ENCODE assay signal across 8 cellular contexts in genomic region chr16:19885456-19886060, GRCh38. TPM values are rescaled to one million over a fixed set of nuclear protein-coding genes. Genes with fewer than 3 reads are reported as not detected.
A peak's percentile ranks its signal among the peaks of the same experiment; 100 is the strongest.
DNase-seq lines count a peak whose midpoint lies in the region; ATAC-seq and TF ChIP-seq lines count a peak whose summit lies in the region.

No MANE protein-coding gene starts in this region.

- no peak overlapping the region for H2BK120ac ChIP-seq in mesenchymal stem cell (ENCODE audit: low read depth, low read length)

- peak in 1 of 2 donors; percentile 48 for TF ChIP-seq EP300 in tibial nerve (IDR thresholded peaks at IDR 0.05)

- peaks cover 42% of the 10 kb centered on the region for H3K27me3 Mint-ChIP-seq in activated CD8-positive, alpha-beta memory T cell treated with anti-CD3 and anti-CD28 coated beads, Interleukin-2, amount 10 ng/mL, durations not matched to agents 7 days and 5 days

- peak; percentile 9 for ATAC-seq in activated CD8-positive, alpha-beta memory T cell treated with anti-CD3 and anti-CD28 coated beads, Interleukin-2, amount 10 ng/mL, durations not matched to agents 7 days and 5 days
- no peak for ATAC-seq in GM21717 (IDR thresholded peaks at IDR 0.05; ENCODE audit: unreplicated experiment)

- H2BK12ac ChIP-seq in mesenchymal stem cell (ENCODE audit: low read length in 2 of 2), result peak overlapping the region in 1 of 2 experiments; percentile 66

- H3K9ac ChIP-seq in mesenchymal stem cell (ENCODE audit: low read length), result peak overlapping the region; percentile 78

- H3K4me3 Mint-ChIP-seq in activated CD8-positive, alpha-beta memory T cell treated with anti-CD3 and anti-CD28 coated beads, Interleukin-2, amount 10 ng/mL, durations not matched to agents 7 days and 5 days, result peak overlapping the region; percentile 55

- H2BK5ac ChIP-seq in mesenchymal stem cell (ENCODE audit: low read depth, low read length, poor library complexity, severe bottlenecking), result no peak overlapping the region

- peak overlapping the region; percentile 95 for H3K27ac ChIP-seq in caudate nucleus (ENCODE audit: low read depth, low read length)
- H3K27ac ChIP-seq in mesenchymal stem cell (ENCODE audit: low read length, poor library complexity, severe bottlenecking), result no peak overlapping the region
- peak overlapping the region in 3 of 4 donors; percentile 32 to 91 (median 52) for H3K27ac ChIP-seq in tibial nerve

- DNase-seq in activated CD8-positive, alpha-beta memory T cell treated with anti-CD3 and anti-CD28 coated beads, Interleukin-2, amount 10 ng/mL, durations not matched to agents 7 days and 5 days, result no peak
- DNase-seq in activated CD8-positive, alpha-beta memory T cell treated with anti-CD3 and anti-CD28 coated beads for 24 hours, result no peak
- DNase-seq in caudate nucleus (lab: John Stamatoyannopoulos, UW) (peak in 28 of 61 donors; percentile 23 to 72 (median 50)), mesenchymal stem cell (no peak), tibial nerve (ENCODE audit: low spot score in 2 of 2) (peak in 1 of 2 donors; percentile 28), ACHN (no peak), HuH-7.5 (ENCODE audit: low spot score) (no peak)

- H3K4me2 ChIP-seq in mesenchymal stem cell (ENCODE audit: low read length, poor library complexity, severe bottlenecking), result no peak overlapping the region

- H4K91ac ChIP-seq in mesenchymal stem cell (ENCODE audit: low read length), result no peak overlapping the region

- no peaks in the 10 kb centered on the region for H3K36me3 Mint-ChIP-seq in activated CD8-positive, alpha-beta memory T cell treated with anti-CD3 and anti-CD28 coated beads, Interleukin-2, amount 10 ng/mL, durations not matched to agents 7 days and 5 days

- no peaks in the 10 kb centered on the region for H3K36me3 ChIP-seq in mesenchymal stem cell (ENCODE audit: control insufficient read depth in 1 of 2, insufficient read depth in 2 of 2, low read depth in 1 of 2, low read length in 2 of 2)
- no peaks in the 10 kb centered on the region for H3K36me3 ChIP-seq in tibial nerve

- H3K18ac ChIP-seq in mesenchymal stem cell (ENCODE audit: low read depth in 1 of 2, low read length in 2 of 2), result no peak overlapping the region

- H3K79me1 ChIP-seq in mesenchymal stem cell (replicated peaks; ENCODE audit: low read length, poor library complexity, severe bottlenecking), result peaks cover 10% of the 10 kb centered on the region

- H3K9me3 Mint-ChIP-seq in activated CD8-positive, alpha-beta memory T cell treated with anti-CD3 and anti-CD28 coated beads, Interleukin-2, amount 10 ng/mL, durations not matched to agents 7 days and 5 days (ENCODE audit: low read depth), result no peaks in the 10 kb centered on the region

- H3K9me3 ChIP-seq in mesenchymal stem cell (ENCODE audit: control insufficient read depth, low read length) (peaks cover under 1% of the 10 kb centered on the region), tibial nerve (no peaks in the 10 kb centered on the region)

- H3K27ac Mint-ChIP-seq in activated CD8-positive, alpha-beta memory T cell treated with anti-CD3 and anti-CD28 coated beads, Interleukin-2, amount 10 ng/mL, durations not matched to agents 7 days and 5 days, result no peak overlapping the region

- CTCF ChIA-PET in activated CD8-positive, alpha-beta memory T cell treated with anti-CD3 and anti-CD28 coated beads, Interleukin-2, amount 10 ng/mL, durations not matched to agents 7 days and 5 days (lab: Charles Lee), result interaction anchor here (0.9 to 5.3 kb wide), 8 partner anchors 13 to 498 kb away, joined by 3 to 78 read pairs (median 4); partner anchors contain the start of gene VPS35L

- WGBS in mesenchymal stem cell, result 96% methylated on average over 41 of the region's 41 CpGs
- 9 to 31% methylated on average over 41 of the region's 41 CpGs for WGBS in tibial nerve, 2 donors

- no peak for TF ChIP-seq POLR2A in tibial nerve (IDR thresholded peaks at IDR 0.05)

- H2BK15ac ChIP-seq in mesenchymal stem cell (ENCODE audit: low read depth, poor library complexity, severe bottlenecking), result peak overlapping the region; percentile 40

- no peak overlapping the region for H4K8ac ChIP-seq in mesenchymal stem cell (ENCODE audit: low read length)

- H2AFZ ChIP-seq in mesenchymal stem cell (ENCODE audit: low read depth, low read length), result peak overlapping the region; percentile 29

- no peak overlapping the region for H2AK5ac ChIP-seq in mesenchymal stem cell (ENCODE audit: low read length, severe bottlenecking)

- H3K4me1 ChIP-seq in mesenchymal stem cell (ENCODE audit: control insufficient read depth, insufficient read depth, low read depth, low read length) (peaks cover 18% of the 10 kb centered on the region), tibial nerve (peaks cover 0 to 46% (median 18%) of the 10 kb centered on the region in 4 donors)

- H3K4me1 Mint-ChIP-seq in activated CD8-positive, alpha-beta memory T cell treated with anti-CD3 and anti-CD28 coated beads, Interleukin-2, amount 10 ng/mL, durations not matched to agents 7 days and 5 days, result peaks cover 18% of the 10 kb centered on the region

- H3K14ac ChIP-seq in mesenchymal stem cell (ENCODE audit: low read length in 2 of 2), result no peak overlapping the region

- no peak for TF ChIP-seq CTCF in tibial nerve (IDR thresholded peaks at IDR 0.05)

- in situ Hi-C loops in ACHN (cut with HindIII; ENCODE audit: low pct_ligation_motif_present, low pct_unique_long_range_greater_than_20kb, low sequenced_read_pairs), result loop anchor here (25.0 kb wide), 1 partner anchor 273 kb away; no protein-coding TSS in a partner anchor

- H3K4me3 ChIP-seq in mesenchymal stem cell (ENCODE audit: insufficient read depth in 1 of 2, low read depth in 1 of 2, low read length in 2 of 2) (peak overlapping the region in 1 of 2 experiments; percentile 85), tibial nerve (peak overlapping the region; percentile 50 to 84 (median 71))

- H3K23ac ChIP-seq in mesenchymal stem cell (ENCODE audit: low read length in 2 of 2), result peak overlapping the region in 1 of 2 experiments; percentile 56

- H3K27me3 ChIP-seq in mesenchymal stem cell (ENCODE audit: control insufficient read depth in 1 of 2, insufficient read depth in 1 of 2, low read length in 2 of 2), result peaks cover 0 to 15% of the 10 kb centered on the region in 2 experiments
- H3K27me3 ChIP-seq in tibial nerve, result peaks cover 0 to 18% of the 10 kb centered on the region in 2 donors

- H3K4ac ChIP-seq in mesenchymal stem cell (ENCODE audit: low read depth in 1 of 2, low read length in 2 of 2), result no peak overlapping the region

RNA-seq across cellular contexts. Expression of gene GPRC5B, which starts 0.9 kb away (rescaled TPM):
- not detected for total RNA-seq in activated CD8-positive, alpha-beta memory T cell treated with anti-CD3 and anti-CD28 coated beads, Interleukin-2, amount 10 ng/mL, durations not matched to agents 7 days and 5 days
- 47.0 TPM for polyA plus RNA-seq in mesenchymal stem cell (2013, experiment 1 of 2)
- polyA plus RNA-seq in mesenchymal stem cell (2013, experiment 2 of 2), result 51.7 TPM
- 100 to 1,000 TPM in 2 of 4 donors, 10 to 100 TPM in 2; 68.4 to 116 (median 101) TPM for total RNA-seq in tibial nerve

Comparison
In these comparisons a context has a peak if more than half of its experiments do, and no peak if none do; other contexts are left out.
1. RNA of gene GPRC5B, which starts 0.9 kb away (total RNA-seq): 68.4 to 116 TPM in tibial nerve; not detected in activated CD8-positive, alpha-beta memory T cell treated with anti-CD3 and anti-CD28 coated beads, Interleukin-2, amount 10 ng/mL, durations not matched to agents 7 days and 5 days; every median in the first group is over 10 times any median in the second.